8 cellular contexts compared by ENCODE assay signal in the genomic region with DNA sequence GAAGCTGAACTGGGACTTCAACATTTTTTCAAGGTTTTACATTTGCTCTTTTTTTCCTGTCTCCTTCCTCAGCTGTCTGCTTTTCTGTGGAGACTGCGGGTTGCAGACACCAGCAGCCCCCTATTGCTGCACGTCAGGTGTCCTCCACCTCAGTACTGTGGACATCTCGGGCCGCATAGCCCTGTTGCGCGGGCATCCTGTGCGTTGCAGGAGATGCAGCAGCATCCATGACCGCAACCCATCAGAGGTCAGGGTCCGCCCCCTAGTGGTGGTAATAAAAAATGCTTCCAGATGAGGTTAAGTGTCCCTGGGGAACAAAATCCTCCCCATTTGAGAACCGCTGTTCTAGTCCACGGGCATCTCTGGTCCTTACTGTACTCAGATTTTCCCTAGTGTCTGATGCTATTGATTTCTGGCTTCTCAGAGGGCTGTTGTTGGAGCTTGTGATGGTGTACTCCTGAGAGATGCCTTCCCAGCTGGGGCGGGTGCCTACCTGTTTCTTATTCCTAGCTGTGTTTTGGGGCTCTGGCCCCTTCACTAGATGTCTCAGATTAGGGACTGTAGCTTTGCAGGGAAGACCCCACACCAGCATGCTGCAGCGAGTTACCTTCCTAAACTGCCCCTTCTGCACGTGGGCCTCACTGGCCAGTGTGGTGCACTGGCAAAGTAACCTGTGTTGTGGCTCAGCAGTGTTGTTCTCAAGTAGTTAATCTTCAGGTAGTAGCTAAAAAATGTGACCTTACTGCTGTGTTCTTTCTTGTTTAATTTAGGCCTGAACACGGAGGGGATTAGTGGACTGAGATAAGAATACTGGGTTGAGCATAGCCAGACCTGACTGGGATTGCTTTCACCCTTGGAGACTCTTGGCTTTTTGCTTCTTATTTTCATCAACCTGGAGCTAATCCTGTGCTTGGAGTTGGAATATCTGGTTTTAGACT. TPM values are rescaled to one million over a fixed set of nuclear protein-coding genes. Genes with fewer than 3 reads are reported as not detected.
A peak's percentile ranks its signal among the peaks of the same experiment; 100 is the strongest.
DNase-seq lines count a peak whose midpoint lies in the region; ATAC-seq and TF ChIP-seq lines count a peak whose summit lies in the region.

No MANE protein-coding gene starts in this region.

- no peak overlapping the region for H3K4me3 ChIP-seq in adipocyte (ENCODE audit: low read length)
- no peak overlapping the region for H3K4me3 ChIP-seq in retinal pigment epithelial cell (ENCODE audit: low read length)

- no peaks in the 10 kb centered on the region for H3K9me3 ChIP-seq in adipocyte (ENCODE audit: control insufficient read depth, low read length)

- peaks cover 6% of the 10 kb centered on the region for H3K36me3 ChIP-seq in adipocyte (ENCODE audit: control insufficient read depth, insufficient read depth, low read length, severe bottlenecking)

- no peaks in the 10 kb centered on the region for H3K4me1 ChIP-seq in adipocyte (ENCODE audit: control insufficient read depth, insufficient read depth, low read length)

- H3K27me3 ChIP-seq in adipocyte (replicated peaks; ENCODE audit: control insufficient read depth, insufficient read depth, low read length) = no peaks in the 10 kb centered on the region

- peak; percentile 83 for DNase-seq in ELR (ENCODE audit: low read depth)
- DNase-seq in HEK293T (ENCODE audit: extremely low spot score) = peak; percentile 91
- DNase-seq in NCI-H1105 (lab: John Stamatoyannopoulos, UW) = peak; percentile 11
- DNase-seq in T-helper 1 cell = peak; percentile 38 to 75 (median 61)
- peak; percentile 90 for DNase-seq in adipocyte (ENCODE audit: low read depth)
- peak; percentile 70 for DNase-seq in left cardiac atrium
- no peak for DNase-seq in retinal pigment epithelial cell (ENCODE audit: low read depth)
- DNase-seq in NCI-H1048 (lab: John Stamatoyannopoulos, UW) = no peak

- TF ChIP-seq CTCF in retinal pigment epithelial cell (conservative IDR thresholded peaks at IDR 0.05; ENCODE audit: low read depth, low read length) = peak; percentile 79

- intact Hi-C loops in left cardiac atrium (cut with DNase I) = loop anchor here (1.0 to 5.0 kb wide), 2 partner anchors 151 to 152 kb away; no protein-coding TSS in a partner anchor

- H3K9ac ChIP-seq in adipocyte (ENCODE audit: low read length) = no peak overlapping the region

- CTCF ChIA-PET in HEK293T (lab: Yijun Ruan, JAX) = interaction anchor here (0.5 to 4.1 kb wide), 15 partner anchors 8 to 131 kb away, joined by 3 to 35 read pairs (median 3); no protein-coding TSS in a partner anchor

- POLR2A ChIA-PET in HEK293T (lab: Yijun Ruan, JAX) = interaction anchor here (1.0 to 2.2 kb wide), 2 partner anchors 28 to 43 kb away, joined by 3 to 11 read pairs; a partner anchor contains a TSS

- peak; percentile 92 for ATAC-seq in left cardiac atrium

TF ChIP-seq in HEK293T, 16 proteins besides CTCF, POLR2A, EP300 and RAD21:
- TF ChIP-seq FOXK2 (IDR thresholded peaks at IDR 0.05) (no peak), L3MBTL2 (conservative IDR thresholded peaks at IDR 0.05) (no peak), TARDBP (IDR thresholded peaks at IDR 0.05) (no peak), FOXA1 (IDR thresholded peaks at IDR 0.05) (no peak), FOXM1 (IDR thresholded peaks at IDR 0.05; ENCODE audit: borderline replicate concordance) (no peak), ZNF384 (IDR thresholded peaks at IDR 0.05) (no peak), NFRKB (IDR thresholded peaks at IDR 0.05) (no peak), CTBP1 (IDR thresholded peaks at IDR 0.05; ENCODE audit: borderline replicate concordance) (no peak), SUZ12 (IDR thresholded peaks at IDR 0.05) (no peak), ELF4 (IDR thresholded peaks at IDR 0.05) (no peak), BHLHE40 (IDR thresholded peaks at IDR 0.05; ENCODE audit: borderline replicate concordance) (no peak), LEF1 (IDR thresholded peaks at IDR 0.05; ENCODE audit: borderline replicate concordance) (no peak), SP1 (IDR thresholded peaks at IDR 0.05) (no peak), HDGF (IDR thresholded peaks at IDR 0.05; ENCODE audit: borderline replicate concordance) (no peak)
- TF ChIP-seq, protein P1, sequence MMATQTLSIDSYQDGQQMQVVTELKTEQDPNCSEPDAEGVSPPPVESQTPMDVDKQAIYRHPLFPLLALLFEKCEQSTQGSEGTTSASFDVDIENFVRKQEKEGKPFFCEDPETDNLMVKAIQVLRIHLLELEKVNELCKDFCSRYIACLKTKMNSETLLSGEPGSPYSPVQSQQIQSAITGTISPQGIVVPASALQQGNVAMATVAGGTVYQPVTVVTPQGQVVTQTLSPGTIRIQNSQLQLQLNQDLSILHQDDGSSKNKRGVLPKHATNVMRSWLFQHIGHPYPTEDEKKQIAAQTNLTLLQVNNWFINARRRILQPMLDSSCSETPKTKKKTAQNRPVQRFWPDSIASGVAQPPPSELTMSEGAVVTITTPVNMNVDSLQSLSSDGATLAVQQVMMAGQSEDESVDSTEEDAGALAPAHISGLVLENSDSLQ (IDR thresholded peaks at IDR 0.05) = no peak

RNA-seq across cellular contexts. Expression of a gene that starts 28.2 kb away (rescaled TPM):
- 10 to 100 TPM; 30.0 to 38.7 TPM for total RNA-seq in left cardiac atrium

RNA-seq across cellular contexts. Expression of a gene that starts 43.5 kb away (rescaled TPM):
- 10 to 100 TPM; 37.2 to 50.5 TPM for total RNA-seq in left cardiac atrium

Comparison
In these comparisons a context has a peak if more than half of its experiments do, and no peak if none do; other contexts are left out.
1. DNase-seq: peak in ELR (single experiment), HEK293T (single experiment), NCI-H1105 (single experiment), T-helper 1 cell (5 of 5), adipocyte (single experiment) and left cardiac atrium (single experiment); none in retinal pigment epithelial cell (single experiment) and NCI-H1048 (single experiment).